Comparison of ENCODE assay signal across 2 cellular contexts in the genomic region with DNA sequence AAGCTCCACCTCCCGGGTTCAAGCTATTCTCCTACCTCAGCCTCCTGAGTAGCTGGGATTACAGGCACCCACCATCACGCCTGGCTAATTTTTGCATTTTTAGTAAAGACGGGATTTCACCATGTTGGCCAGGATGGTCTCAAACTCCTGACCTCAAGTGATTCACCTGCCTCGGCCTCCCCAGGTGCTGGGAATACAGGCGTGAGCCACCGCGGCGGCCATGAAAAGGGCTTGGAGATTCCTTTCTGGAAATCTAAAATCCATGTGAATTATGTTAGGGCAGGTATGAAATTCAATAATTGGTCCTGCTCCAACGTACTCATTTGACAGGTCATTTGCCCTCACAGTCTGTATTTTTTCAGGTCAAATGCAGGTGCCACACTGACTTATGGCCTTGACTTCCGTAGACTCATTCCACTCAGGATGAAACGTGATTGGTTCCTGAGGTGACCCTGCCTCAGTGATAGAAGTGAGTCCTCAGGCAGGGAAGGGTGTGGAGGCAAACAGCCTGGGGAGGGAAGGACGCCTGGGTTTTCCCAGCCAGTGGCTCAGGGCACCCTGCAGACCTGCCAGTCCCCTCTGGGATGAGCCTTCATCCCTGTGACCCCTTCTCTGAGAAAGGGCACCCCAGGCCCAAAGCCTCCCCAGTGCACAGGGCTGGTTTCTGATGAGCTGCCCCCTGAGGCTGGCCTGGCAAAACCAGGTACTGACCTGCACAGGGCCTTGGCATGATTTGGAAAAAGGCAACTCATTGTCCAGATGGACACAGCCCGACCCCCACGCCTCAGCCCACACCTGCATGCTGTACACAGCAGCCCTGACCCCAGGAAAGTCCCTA.
A peak's percentile ranks its signal among the peaks of the same experiment; 100 is the strongest.
TF ChIP-seq lines count a peak whose summit lies in the region.

No MANE protein-coding gene starts in this region.

TF ChIP-seq in GM23338, 12 proteins besides CTCF, POLR2A, EP300 and RAD21 (continued from another document):
- TF ChIP-seq, protein P1, sequence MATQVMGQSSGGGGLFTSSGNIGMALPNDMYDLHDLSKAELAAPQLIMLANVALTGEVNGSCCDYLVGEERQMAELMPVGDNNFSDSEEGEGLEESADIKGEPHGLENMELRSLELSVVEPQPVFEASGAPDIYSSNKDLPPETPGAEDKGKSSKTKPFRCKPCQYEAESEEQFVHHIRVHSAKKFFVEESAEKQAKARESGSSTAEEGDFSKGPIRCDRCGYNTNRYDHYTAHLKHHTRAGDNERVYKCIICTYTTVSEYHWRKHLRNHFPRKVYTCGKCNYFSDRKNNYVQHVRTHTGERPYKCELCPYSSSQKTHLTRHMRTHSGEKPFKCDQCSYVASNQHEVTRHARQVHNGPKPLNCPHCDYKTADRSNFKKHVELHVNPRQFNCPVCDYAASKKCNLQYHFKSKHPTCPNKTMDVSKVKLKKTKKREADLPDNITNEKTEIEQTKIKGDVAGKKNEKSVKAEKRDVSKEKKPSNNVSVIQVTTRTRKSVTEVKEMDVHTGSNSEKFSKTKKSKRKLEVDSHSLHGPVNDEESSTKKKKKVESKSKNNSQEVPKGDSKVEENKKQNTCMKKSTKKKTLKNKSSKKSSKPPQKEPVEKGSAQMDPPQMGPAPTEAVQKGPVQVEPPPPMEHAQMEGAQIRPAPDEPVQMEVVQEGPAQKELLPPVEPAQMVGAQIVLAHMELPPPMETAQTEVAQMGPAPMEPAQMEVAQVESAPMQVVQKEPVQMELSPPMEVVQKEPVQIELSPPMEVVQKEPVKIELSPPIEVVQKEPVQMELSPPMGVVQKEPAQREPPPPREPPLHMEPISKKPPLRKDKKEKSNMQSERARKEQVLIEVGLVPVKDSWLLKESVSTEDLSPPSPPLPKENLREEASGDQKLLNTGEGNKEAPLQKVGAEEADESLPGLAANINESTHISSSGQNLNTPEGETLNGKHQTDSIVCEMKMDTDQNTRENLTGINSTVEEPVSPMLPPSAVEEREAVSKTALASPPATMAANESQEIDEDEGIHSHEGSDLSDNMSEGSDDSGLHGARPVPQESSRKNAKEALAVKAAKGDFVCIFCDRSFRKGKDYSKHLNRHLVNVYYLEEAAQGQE (IDR thresholded peaks at IDR 0.05; ENCODE audit: unreplicated experiment) = no peak
- TF ChIP-seq, protein P2, sequence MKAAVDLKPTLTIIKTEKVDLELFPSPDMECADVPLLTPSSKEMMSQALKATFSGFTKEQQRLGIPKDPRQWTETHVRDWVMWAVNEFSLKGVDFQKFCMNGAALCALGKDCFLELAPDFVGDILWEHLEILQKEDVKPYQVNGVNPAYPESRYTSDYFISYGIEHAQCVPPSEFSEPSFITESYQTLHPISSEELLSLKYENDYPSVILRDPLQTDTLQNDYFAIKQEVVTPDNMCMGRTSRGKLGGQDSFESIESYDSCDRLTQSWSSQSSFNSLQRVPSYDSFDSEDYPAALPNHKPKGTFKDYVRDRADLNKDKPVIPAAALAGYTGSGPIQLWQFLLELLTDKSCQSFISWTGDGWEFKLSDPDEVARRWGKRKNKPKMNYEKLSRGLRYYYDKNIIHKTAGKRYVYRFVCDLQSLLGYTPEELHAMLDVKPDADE (IDR thresholded peaks at IDR 0.05) = no peak
- TF ChIP-seq NANOG (IDR thresholded peaks at IDR 0.05; ENCODE audit: borderline replicate concordance) = no peak

TF ChIP-seq in liver, 16 proteins besides CTCF, POLR2A, EP300 and RAD21 (continued from another document):
- TF ChIP-seq, protein P1 (IDR thresholded peaks at IDR 0.05) = no peak
- TF ChIP-seq EGR1 (IDR thresholded peaks at IDR 0.05; ENCODE audit: low read depth in 2 of 2) = no peak
- peak; percentile 21 for TF ChIP-seq YY1 (IDR thresholded peaks at IDR 0.05)
TF ChIP-seq in liver: peak in this region for 3.
